In genomic region chr7:29480934-29481625, GRCh38 we compare ENCODE assay signal across 15 cellular contexts.
DNase-seq lines count a peak whose midpoint lies in the region; ATAC-seq and TF ChIP-seq lines count a peak whose summit lies in the region.
"Had no signal": no experiment of that assay in that cellular context is flagged by ENCODE, and none has a peak within 500 bp of the region (broad histone marks: within the 10 kb centered on the region; RNA-seq: fewer than 3 reads in every experiment).

No MANE protein-coding gene starts in this region.

- TF ChIP-seq CTCF in VCaP (conservative IDR thresholded peaks at IDR 0.05) = no peak
- no peak for TF ChIP-seq CTCF in coronary artery (IDR thresholded peaks at IDR 0.05)

- H3K27me3 Mint-ChIP-seq in activated T-cell treated with anti-CD3 and anti-CD28 coated beads, Interleukin-2, amount 50 U/mL, for 24 hours = no peaks in the 10 kb centered on the region
- H3K27me3 Mint-ChIP-seq: activated CD8-positive, alpha-beta T cell treated with anti-CD3 and anti-CD28 coated beads for 36 hours had no signal

- no peaks in the 10 kb centered on the region for H3K36me3 Mint-ChIP-seq in activated T-cell treated with anti-CD3 and anti-CD28 coated beads, Interleukin-2, amount 50 U/mL, for 24 hours (ENCODE audit: low read depth)

- H3K4me3 ChIP-seq in coronary artery = peak overlapping the region; percentile 48
- H3K4me3 ChIP-seq: BLaER1 treated with 17β-estradiol and CSF1 and Interleukin-3, amounts not matched to agents 10 nM and 100 nM; PC-9; suprapubic skin had no signal

- no peaks in the 10 kb centered on the region for H3K9me3 Mint-ChIP-seq in activated T-cell treated with anti-CD3 and anti-CD28 coated beads, Interleukin-2, amount 50 U/mL, for 24 hours
- H3K9me3 Mint-ChIP-seq: activated CD8-positive, alpha-beta T cell treated with anti-CD3 and anti-CD28 coated beads for 36 hours had no signal

- H3K27ac ChIP-seq in VCaP = peak overlapping the region; percentile 81
- H3K27ac ChIP-seq in coronary artery = peak overlapping the region; percentile 81 to 83
- H3K27ac ChIP-seq in substantia nigra (ENCODE audit: low read depth, low read length, poor library complexity, severe bottlenecking) = peak overlapping the region; percentile 96
- H3K27ac ChIP-seq: BLaER1 treated with 17β-estradiol and CSF1 and Interleukin-3, amounts not matched to agents 10 nM and 100 nM; PC-9; suprapubic skin had no signal

- H3K4me3 Mint-ChIP-seq in activated T-cell treated with anti-CD3 and anti-CD28 coated beads, Interleukin-2, amount 50 U/mL, for 24 hours = no peak overlapping the region
- H3K4me3 Mint-ChIP-seq: activated CD8-positive, alpha-beta T cell treated with anti-CD3 and anti-CD28 coated beads for 36 hours had no signal

- no peak for DNase-seq in coronary artery (ENCODE audit: low spot score)
- DNase-seq in medulla oblongata (ENCODE audit: extremely low spot score) = peak; percentile 56
- peak in 1 of 49 donors; percentile 50 for DNase-seq in substantia nigra (lab: John Stamatoyannopoulos, UW)
- DNase-seq in GDM1 (lab: John Stamatoyannopoulos, UW) = no peak
- DNase-seq in activated T-cell treated with anti-CD3 and anti-CD28 coated beads, Interleukin-2, amount 50 U/mL, for 24 hours = no peak
- DNase-seq: activated CD8-positive, alpha-beta T cell treated with anti-CD3 and anti-CD28 coated beads for 36 hours; H7; IMR-90; NCI-H1048; NCI-H510A; PC-9 had no signal

- no peak for ATAC-seq in GM21786 (IDR thresholded peaks at IDR 0.05; ENCODE audit: unreplicated experiment)
- ATAC-seq: activated CD8-positive, alpha-beta T cell treated with anti-CD3 and anti-CD28 coated beads for 36 hours had no signal

- H3K4me1 Mint-ChIP-seq in activated T-cell treated with anti-CD3 and anti-CD28 coated beads, Interleukin-2, amount 50 U/mL, for 24 hours (ENCODE audit: low read depth) = no peaks in the 10 kb centered on the region

- no peak overlapping the region for H3K27ac Mint-ChIP-seq in activated T-cell treated with anti-CD3 and anti-CD28 coated beads, Interleukin-2, amount 50 U/mL, for 24 hours
- H3K27ac Mint-ChIP-seq: activated CD8-positive, alpha-beta T cell treated with anti-CD3 and anti-CD28 coated beads for 36 hours had no signal
